In genomic region chr7:21542891-21543527, GRCh38 we compare ENCODE assay signal across 8 cellular contexts. TPM values are rescaled to one million over a fixed set of nuclear protein-coding genes. Genes with fewer than 3 reads are reported as not detected.
DNase-seq lines count a peak whose midpoint lies in the region; ATAC-seq, FAIRE-seq and TF ChIP-seq lines count a peak whose summit lies in the region.

DNAH11 (plus strand) TSS chr7:21543039; CDS start chr7:21543246, 207 bp downstream.

- no peak for ATAC-seq in GM19452 (IDR thresholded peaks at IDR 0.05; ENCODE audit: unreplicated experiment)
- no peak for ATAC-seq in HG03135 (IDR thresholded peaks at IDR 0.05; ENCODE audit: unreplicated experiment)

- POLR2A ChIA-PET in HEK293 (lab: Yijun Ruan, JAX): no interaction called here
- POLR2A ChIA-PET in endothelial cell of umbilical vein (lab: Charles Lee): no interaction called here

- H3K9me3 ChIP-seq in HEK293 (ENCODE audit: control insufficient read depth, insufficient read depth, low read depth, low read length) (no peaks in the 10 kb centered on the region), endothelial cell of umbilical vein (replicated peaks; ENCODE audit: control insufficient read depth, insufficient read depth, low read length) (no peaks in the 10 kb centered on the region), muscle layer of duodenum (ENCODE audit: control insufficient read depth in 1 of 2, low read length in 2 of 2) (no peaks in the 10 kb centered on the region)

- 0 out of 2 replicates have a peak, but pooled peaks have one; percentile 22 for TF ChIP-seq CTCF in HEK293 (tag by site-specific recombination; IDR thresholded peaks at IDR 0.05)
- TF ChIP-seq CTCF in endothelial cell of umbilical vein (IDR thresholded peaks at IDR 0.05; ENCODE audit: extremely low read depth in 1 of 2, insufficient read depth in 1 of 2, low read depth in 1 of 2, low read length in 2 of 2): peak in 1 of 2 donors; percentile 9

- H3K9me1 ChIP-seq in endothelial cell of umbilical vein (replicated peaks; ENCODE audit: control insufficient read depth, extremely low read depth, insufficient read depth, low read length): no peaks in the 10 kb centered on the region

- dilution Hi-C loops in endothelial cell of umbilical vein (cut with MboI; ENCODE audit: extremely low pct_ligation_motif_present, low sequenced_read_pairs): no loop called here

- H3K4me1 ChIP-seq in HEK293 (ENCODE audit: control insufficient read depth, insufficient read depth, low read length): peaks cover 5% of the 10 kb centered on the region; the same call in 1 of the 2 replicates
- peaks cover 13% of the 10 kb centered on the region for H3K4me1 ChIP-seq in endothelial cell of umbilical vein (ENCODE audit: control insufficient read depth, extremely low read depth, insufficient read depth, low read length)
- H3K4me1 ChIP-seq in muscle layer of duodenum (ENCODE audit: control insufficient read depth in 1 of 2, insufficient read depth in 2 of 2, low read length in 2 of 2): peaks cover 0 to 17% of the 10 kb centered on the region in 2 donors

- H3K36me3 ChIP-seq in HEK293 (ENCODE audit: control insufficient read depth in 2 of 2, insufficient read depth in 1 of 2, low read length in 2 of 2) (no peaks in the 10 kb centered on the region), endothelial cell of umbilical vein (ENCODE audit: control insufficient read depth in 2 of 2, extremely low read depth in 1 of 2, insufficient read depth in 2 of 2, low read length in 2 of 2) (no peaks in the 10 kb centered on the region), muscle layer of duodenum (ENCODE audit: control insufficient read depth in 1 of 2, insufficient read depth in 2 of 2, low read length in 2 of 2) (no peaks in the 10 kb centered on the region)

- H4K20me1 ChIP-seq in endothelial cell of umbilical vein (replicated peaks; ENCODE audit: control insufficient read depth, extremely low read depth, insufficient read depth, low read length): no peaks in the 10 kb centered on the region

- no peaks in the 10 kb centered on the region for H3K79me2 ChIP-seq in endothelial cell of umbilical vein (ENCODE audit: control insufficient read depth, insufficient read depth, low read length)

- BruUV-seq in endothelial cell of umbilical vein (replicated peaks; lab: Mats Ljungman, UMichigan): no TSS peak

- no peak for FAIRE-seq in endothelial cell of umbilical vein (lab: Jason Lieb, UNC)

- H3K27ac ChIP-seq in HEK293 (ENCODE audit: extremely low read depth, low read depth, low read length): peak within 1 kb of the TSS; percentile 67; the same call in 1 of the 2 replicates
- no peak within 1 kb of the TSS for H3K27ac ChIP-seq in endothelial cell of umbilical vein (ENCODE audit: insufficient read depth, low read depth, low read length)
- no peak within 1 kb of the TSS for H3K27ac ChIP-seq in muscle layer of duodenum (ENCODE audit: low read length)

- peak; percentile 77 for DNase-seq in ELF-1 (ENCODE audit: low read depth, low spot score)
- peak; percentile 45 for DNase-seq in SK-N-DZ (ENCODE audit: low spot score)
- DNase-seq in endothelial cell of umbilical vein (ENCODE audit: low read depth, low spot score): peak; percentile 23
- DNase-seq in amniotic stem cell (lab: John Stamatoyannopoulos, UW): no peak

- H3K4me3 ChIP-seq in HEK293 (ENCODE audit: low read depth, low read length) (peak within 1 kb of the TSS; percentile 36), endothelial cell of umbilical vein (replicated peaks in 1 of 3; ENCODE audit: insufficient read depth in 1 of 3, low read depth in 1 of 3, low read length in 3 of 3) (peak within 1 kb of the TSS; percentile 43 to 56 (median 54)), muscle layer of duodenum (ENCODE audit: low read depth in 1 of 2, low read length in 2 of 2) (peak within 1 kb of the TSS; percentile 43 to 68)

- H2AFZ ChIP-seq in endothelial cell of umbilical vein (ENCODE audit: low read depth, low read length): peak within 1 kb of the TSS; percentile 98

- H3K9ac ChIP-seq in endothelial cell of umbilical vein (replicated peaks; ENCODE audit: extremely low read depth, insufficient read depth, low read length): no peak within 1 kb of the TSS

- intact Hi-C loops in endothelial cell of umbilical vein (cut with micrococcal nuclease): loop anchor here (5.0 to 10.0 kb wide), 2 partner anchors 74 to 462 kb away; no protein-coding TSS in a partner anchor

- H3K4me2 ChIP-seq in endothelial cell of umbilical vein (ENCODE audit: insufficient read depth, low read length): peak within 1 kb of the TSS; percentile 93

- CTCF ChIA-PET in HEK293 (lab: Yijun Ruan, JAX) (no interaction called here), endothelial cell of umbilical vein (lab: Charles Lee) (no interaction called here)

- H3K27me3 ChIP-seq in endothelial cell of umbilical vein (ENCODE audit: control insufficient read depth in 2 of 2, insufficient read depth in 2 of 2, low read length in 2 of 2) (peaks cover 22 to 41% of the 10 kb centered on the region in 2 experiments), muscle layer of duodenum (ENCODE audit: low read depth, low read length) (no peaks in the 10 kb centered on the region)

- no peak for TF ChIP-seq POLR2A in endothelial cell of umbilical vein (IDR thresholded peaks at IDR 0.05; ENCODE audit: low read depth, low read length)

TF ChIP-seq in HEK293, 187 proteins besides CTCF, POLR2A, EP300 and RAD21 (continues in another document):
- 0 out of 2 replicates have a peak, but pooled peaks have one; percentile 34 for TF ChIP-seq ZNF777 (tag by site-specific recombination; IDR thresholded peaks at IDR 0.05; ENCODE audit: borderline replicate concordance)
- TF ChIP-seq ZNF121 (tag by site-specific recombination; IDR thresholded peaks at IDR 0.05): no peak
- no peak for TF ChIP-seq ZBTB48 (tag by site-specific recombination; IDR thresholded peaks at IDR 0.05)
- TF ChIP-seq ZNF701 (tag by site-specific recombination; IDR thresholded peaks at IDR 0.05): no peak
- TF ChIP-seq EGR2 (tag by site-specific recombination; IDR thresholded peaks at IDR 0.05; ENCODE audit: low read depth): no peak
- peak; percentile 44; the same call in 1 of the 2 replicates for TF ChIP-seq KLF1 (tag by site-specific recombination; IDR thresholded peaks at IDR 0.05)
- 0 out of 2 replicates have a peak, but pooled peaks have one; percentile 31 for TF ChIP-seq GLIS2 (tag by site-specific recombination; IDR thresholded peaks at IDR 0.05)
- 0 out of 2 replicates have a peak, but pooled peaks have one; percentile 25 for TF ChIP-seq KLF9 (tag by site-specific recombination; IDR thresholded peaks at IDR 0.05; ENCODE audit: low read depth)
- peak; percentile 46; the same call in 1 of the 2 replicates for TF ChIP-seq ZNF335 (tag by site-specific recombination; conservative IDR thresholded peaks at IDR 0.05)
- no peak for TF ChIP-seq ZNF624 (tag by site-specific recombination; IDR thresholded peaks at IDR 0.05)

TF ChIP-seq in endothelial cell of umbilical vein, 7 proteins besides CTCF, POLR2A, EP300 and RAD21:
- no peak for TF ChIP-seq MAX (IDR thresholded peaks at IDR 0.05; ENCODE audit: insufficient read depth, insufficient read length)
- no peak for TF ChIP-seq EZH2 (IDR thresholded peaks at IDR 0.05; ENCODE audit: borderline replicate concordance, low read depth, low read length, severe bottlenecking)
- no peak for TF ChIP-seq POLR2AphosphoS5 (IDR thresholded peaks at IDR 0.05; ENCODE audit: insufficient read depth, low read depth, low read length)
- no peak for TF ChIP-seq MYC (IDR thresholded peaks at IDR 0.05; ENCODE audit: low read depth, low read length)
- no peak for TF ChIP-seq FOS (IDR thresholded peaks at IDR 0.05; ENCODE audit: borderline replicate concordance, insufficient read depth, low read length)
- TF ChIP-seq JUN (IDR thresholded peaks at IDR 0.05; ENCODE audit: borderline replicate concordance, insufficient read depth, insufficient read length, low read depth): no peak
- no peak for TF ChIP-seq GATA2 (IDR thresholded peaks at IDR 0.05; ENCODE audit: insufficient read depth, insufficient read length, low read depth, low read length)
TF ChIP-seq in endothelial cell of umbilical vein: peak in this region for 0.

RNA-seq across cellular contexts. Expression of gene DNAH11, which starts in this region (rescaled TPM):
- 0.01 TPM in 1 of 2 replicates, not detected in the other for polyA plus RNA-seq in SK-N-DZ (2014; cell fraction: cytosol; rRNA removed)
- polyA plus RNA-seq in SK-N-DZ (2014; cell fraction: nucleus; rRNA removed): 0.01 TPM in 1 of 2 replicates, not detected in the other
- total RNA-seq in endothelial cell of umbilical vein: 0.69 and 2.0 TPM in 2 replicates
- polyA plus RNA-seq in endothelial cell of umbilical vein: 0.22 and 0.91 TPM in 2 replicates
- polyA plus RNA-seq in endothelial cell of umbilical vein (2011; cell fraction: cytosol; rRNA removed): 0.62 and 0.69 TPM in 2 replicates
- polyA plus RNA-seq in endothelial cell of umbilical vein (2011; cell fraction: nucleus; rRNA removed): 4.8 TPM in 2 replicates
- 1.6 and 4.0 TPM in 2 replicates for polyA plus RNA-seq in endothelial cell of umbilical vein (2012)
- 0.49 and 1.2 TPM in 2 replicates for polyA minus RNA-seq in endothelial cell of umbilical vein
- not detected for polyA minus RNA-seq in endothelial cell of umbilical vein (2011; cell fraction: cytosol; rRNA and poly(A)+ RNA removed)
- 2.3 TPM in 2 replicates for polyA minus RNA-seq in endothelial cell of umbilical vein (2011; cell fraction: nucleus; rRNA and poly(A)+ RNA removed)
